ENCODE assay signal across 35 cellular contexts in genomic region chr6:26497610-26498009, GRCh38. TPM values are rescaled to one million over a fixed set of nuclear protein-coding genes. Genes with fewer than 3 reads are reported as not detected.
"Had no signal": no experiment of that assay in that cellular context is flagged by ENCODE, and none has a peak within 500 bp of the region (broad histone marks: within the 10 kb centered on the region; RNA-seq: fewer than 3 reads in every experiment).

No MANE protein-coding gene starts in this region.

- ATAC-seq: activated CD8-positive, alpha-beta T cell treated with anti-CD3 and anti-CD28 coated beads for 36 hours; activated naive CD4-positive, alpha-beta T cell treated with anti-CD3 and anti-CD28 coated beads, Interleukin-2, amount 50 U/mL, for 72 hours; activated T-cell treated with anti-CD3 and anti-CD28 coated beads, Interleukin-2, amount 50 U/mL, for 4 hours; activated T-cell treated with anti-CD3 and anti-CD28 coated beads, Interleukin-2, amount 50 U/mL, for 72 hours; activated T-helper 17 cell treated with anti-CD3 and anti-CD28 coated beads, Interleukin-2, amount 50 U/mL, for 72 hours; body of pancreas had no signal

- H3K4me3 ChIP-seq: adrenal gland, body of pancreas, breast epithelium had no signal

- H3K9me3 ChIP-seq: adrenal gland, body of pancreas, breast epithelium had no signal

- H3K27ac ChIP-seq: adrenal gland, body of pancreas, brain microvascular endothelial cell, breast epithelium, VCaP had no signal

- DNase-seq: activated B cell treated with CpG ODN at 0.5 μM for 24 hours; activated CD4-positive, alpha-beta memory T cell treated with anti-CD3 and anti-CD28 coated beads for 36 hours; activated CD4-positive, alpha-beta T cell treated with anti-CD3 and anti-CD28 coated beads for 4 hours; activated CD4-positive, alpha-beta T cell treated with anti-CD3 and anti-CD28 coated beads, Interleukin-2, amount 10 ng/mL, durations not matched to agents 24 days and 14 days; activated CD4-positive, alpha-beta T cell treated with anti-CD3 and anti-CD28 coated beads, Interleukin-2, amount 50 U/mL, for 1 hour; activated CD4-positive, alpha-beta T cell treated with anti-CD3 and anti-CD28 coated beads, Interleukin-2, amount 50 U/mL, for 4 hours; activated CD4-positive, CD25-positive, alpha-beta regulatory T cell treated with anti-CD3 and anti-CD28 coated beads, Interleukin-2, amount 50 U/mL, for 72 hours; activated CD8-positive, alpha-beta memory T cell treated with anti-CD3 and anti-CD28 coated beads, Interleukin-2, amount 50 U/mL, for 4 hours; activated CD8-positive, alpha-beta T cell treated with anti-CD3 and anti-CD28 coated beads for 36 hours; activated effector memory CD4-positive, alpha-beta T cell treated with anti-CD3 and anti-CD28 coated beads, Interleukin-2, amount 50 U/mL, for 16 hours; activated gamma-delta T cell treated with Interleukin-2 at 50 U/mL for 16 hours; activated naive CD4-positive, alpha-beta T cell; activated naive CD4-positive, alpha-beta T cell treated with anti-CD3 and anti-CD28 coated beads for 36 hours; activated naive CD4-positive, alpha-beta T cell treated with anti-CD3 and anti-CD28 coated beads, Interleukin-2, amount 50 U/mL, for 16 hours; activated naive CD8-positive, alpha-beta T cell treated with anti-CD3 and anti-CD28 coated beads for 36 hours; activated T-cell treated with anti-CD3 and anti-CD28 coated beads for 4 hours; activated T-cell treated with anti-CD3 and anti-CD28 coated beads, Interleukin-2, amount 50 U/mL, for 1 hour; activated T-cell treated with anti-CD3 and anti-CD28 coated beads, Interleukin-2, amount 50 U/mL, for 4 hours; activated T-cell treated with anti-CD3 and anti-CD28 coated beads, Interleukin-2, amount 50 U/mL, for 72 hours; adrenal gland; amniotic stem cell; aorta; body of pancreas; brain microvascular endothelial cell; central memory CD4-positive, alpha-beta T cell; T-helper 2 cell; T-helper 9 cell had no signal

- H3K4me1 ChIP-seq: breast epithelium had no signal

- H3K36me3 ChIP-seq: adrenal gland, brain microvascular endothelial cell, breast epithelium had no signal

RNA-seq across cellular contexts. Expression of gene BTN1A1, which starts 2.5 kb away (rescaled TPM):
- total RNA-seq: activated CD4-positive, alpha-beta memory T cell treated with anti-CD3 and anti-CD28 coated beads for 36 hours; activated T-helper 1 cell treated with anti-CD3 and anti-CD28 coated beads, Interleukin-12 subunit alpha, Interleukin-12 subunit beta, Interleukin-2, Interleukin-4 antibody, amounts not matched to agents 30 ng/mL and 10 ng/mL and 1 ng/mL, durations not matched to agents 14 hours and 24 hours and 36 hours; adrenal gland; aorta; astrocyte; body of pancreas; breast epithelium; cardiac septum; cerebellum had no signal
